In genomic region chr14:34971801-34972200, GRCh38 we compare ENCODE assay signal across 26 cellular contexts. TPM values are rescaled to one million over a fixed set of nuclear protein-coding genes. Genes with fewer than 3 reads are reported as not detected.
DNase-seq lines count a peak whose midpoint lies in the region; ATAC-seq and TF ChIP-seq lines count a peak whose summit lies in the region.
"Had no signal": no experiment of that assay in that cellular context is flagged by ENCODE, and none has a peak within 500 bp of the region (broad histone marks: within the 10 kb centered on the region; RNA-seq: fewer than 3 reads in every experiment).

No MANE protein-coding gene starts in this region.

- no peaks in the 10 kb centered on the region for H4K20me1 ChIP-seq in BLaER1

- in situ Hi-C loops in astrocyte of the spinal cord (cut with HindIII; ENCODE audit: low sequenced_read_pairs), result no loop called here

- H3K36me3 Mint-ChIP-seq in HFFc6 (ENCODE audit: low read depth), result peaks cover 8% of the 10 kb centered on the region

- no peaks in the 10 kb centered on the region for H3K27me3 ChIP-seq in BLaER1
- H3K27me3 ChIP-seq: left lung, spleen, thyroid gland had no signal

- no peaks in the 10 kb centered on the region for H3K9me3 Mint-ChIP-seq in HFFc6
- H3K9me3 Mint-ChIP-seq: activated CD4-positive, alpha-beta T cell treated with anti-CD3 and anti-CD28 coated beads, Interleukin-2, amount 10 ng/mL, durations not matched to agents 24 days and 14 days; brain; CD8-positive, alpha-beta memory T cell; memory B cell had no signal

- no peak overlapping the region for H3K9ac ChIP-seq in BLaER1

- no peaks in the 10 kb centered on the region for H3K9me3 ChIP-seq in BLaER1
- H3K9me3 ChIP-seq: HAP-1, left lung, spleen, thyroid gland had no signal

- no peak overlapping the region for H3K27ac ChIP-seq in BLaER1
- H3K27ac ChIP-seq in coronary artery, result no peak overlapping the region
- H3K27ac ChIP-seq: left lung, spleen, thyroid gland, VCaP had no signal

- intact Hi-C loops in Right ventricle myocardium inferior (cut with DNase I), result no loop called here

- H3K27ac Mint-ChIP-seq in HFFc6, result peak overlapping the region; percentile 62
- H3K27ac Mint-ChIP-seq: activated CD4-positive, alpha-beta T cell treated with anti-CD3 and anti-CD28 coated beads, Interleukin-2, amount 10 ng/mL, durations not matched to agents 24 days and 14 days; memory B cell had no signal

- DNase-seq in HFFc6, result peak; percentile 3
- DNase-seq in astrocyte of the spinal cord (ENCODE audit: low read depth, low spot score), result peak; percentile 58
- DNase-seq in kidney tubule cell (ENCODE audit: low spot score), result peak; percentile 56
- no peak for DNase-seq in coronary artery (ENCODE audit: low spot score)
- no peak for DNase-seq in Right ventricle myocardium inferior (ENCODE audit: missing footprints)
- no peak for DNase-seq in HCEC 1CT
- no peak for DNase-seq in globus pallidus (ENCODE audit: low spot score)
- DNase-seq: activated CD4-positive, alpha-beta T cell treated with anti-CD3 and anti-CD28 coated beads, Interleukin-2, amount 10 ng/mL, durations not matched to agents 24 days and 14 days; CD8-positive, alpha-beta memory T cell; cerebellar nuclear complex; DMS 273 treated with DMSO at 0.1 percent for 48 hours; left lung; NCI-H1417 treated with DMSO at 0.1 percent for 48 hours; NCI-H2081; NCI-H2227 treated with DMSO at 0.1 percent for 48 hours; NK-92 treated with Interleukin-12 subunit alpha and Interleukin-12 subunit beta, amount 100 ng/mL, for 24 hours; posterior cingulate gyrus; right cardiac atrium; spleen; thyroid gland had no signal

- peaks cover 38% of the 10 kb centered on the region for H3K36me3 ChIP-seq in BLaER1
- H3K36me3 ChIP-seq: thyroid gland had no signal

- no peaks in the 10 kb centered on the region; the same call in 1 of the 2 replicates for H3K27me3 Mint-ChIP-seq in HFFc6 (ENCODE audit: insufficient read depth)
- H3K27me3 Mint-ChIP-seq: activated CD4-positive, alpha-beta T cell treated with anti-CD3 and anti-CD28 coated beads, Interleukin-2, amount 10 ng/mL, durations not matched to agents 24 days and 14 days; activated naive CD8-positive, alpha-beta T cell; brain; CD8-positive, alpha-beta memory T cell; memory B cell had no signal

- peaks cover 9% of the 10 kb centered on the region for H3K4me1 ChIP-seq in BLaER1
- H3K4me1 ChIP-seq: HAP-1, left lung, spleen had no signal

- H3K4me3 ChIP-seq in BLaER1 (no peak overlapping the region), astrocyte of the spinal cord (ENCODE audit: low read depth, low read length) (no peak overlapping the region), coronary artery (no peak overlapping the region)
- H3K4me3 ChIP-seq: HAP-1, left lung, spleen, thyroid gland had no signal

- H3K4me3 Mint-ChIP-seq in HFFc6, result peak overlapping the region; percentile 62
- H3K4me3 Mint-ChIP-seq: activated CD4-positive, alpha-beta T cell treated with anti-CD3 and anti-CD28 coated beads, Interleukin-2, amount 10 ng/mL, durations not matched to agents 24 days and 14 days; activated naive CD8-positive, alpha-beta T cell; brain; CD8-positive, alpha-beta memory T cell; memory B cell had no signal

- no peak for TF ChIP-seq CTCF in HFFc6 (IDR thresholded peaks at IDR 0.05)
- no peak for TF ChIP-seq CTCF in astrocyte of the spinal cord (IDR thresholded peaks at IDR 0.05; ENCODE audit: low read depth, low read length)
- no peak for TF ChIP-seq CTCF in coronary artery (IDR thresholded peaks at IDR 0.05)

- peaks cover 31% of the 10 kb centered on the region for H3K4me1 Mint-ChIP-seq in HFFc6 (ENCODE audit: low read depth)
- H3K4me1 Mint-ChIP-seq: brain had no signal

- H3K4me2 ChIP-seq in BLaER1, result 0 out of 2 replicates have a peak overlapping the region, but pooled peaks have one; percentile 20

- no peak for ATAC-seq in Right ventricle myocardium inferior
- ATAC-seq: left lung, right cardiac atrium had no signal

RNA-seq across cellular contexts. Expression of gene SRP54, which starts 11.0 kb away (rescaled TPM):
- total RNA-seq in HFFc6 (2021; fragmentation: NEBNext Ultra II Directional; extraction: Animal tissue kit (Norgen Biotek cat#: 25700)), result 10 to 100 TPM; 68.6 to 83.0 (median 75.1) TPM
- 29.6 TPM for total RNA-seq in Right ventricle myocardium inferior

Comparison
In these comparisons a context has a peak if more than half of its experiments do, and no peak if none do; other contexts are left out.
1. DNase-seq: peak in HFFc6 (single experiment), astrocyte of the spinal cord (single experiment) and kidney tubule cell (single experiment); none in coronary artery (single experiment), Right ventricle myocardium inferior (single experiment), HCEC 1CT (single experiment) and globus pallidus (single experiment).